Comparison of ENCODE assay signal across 8 cellular contexts in the genomic region with DNA sequence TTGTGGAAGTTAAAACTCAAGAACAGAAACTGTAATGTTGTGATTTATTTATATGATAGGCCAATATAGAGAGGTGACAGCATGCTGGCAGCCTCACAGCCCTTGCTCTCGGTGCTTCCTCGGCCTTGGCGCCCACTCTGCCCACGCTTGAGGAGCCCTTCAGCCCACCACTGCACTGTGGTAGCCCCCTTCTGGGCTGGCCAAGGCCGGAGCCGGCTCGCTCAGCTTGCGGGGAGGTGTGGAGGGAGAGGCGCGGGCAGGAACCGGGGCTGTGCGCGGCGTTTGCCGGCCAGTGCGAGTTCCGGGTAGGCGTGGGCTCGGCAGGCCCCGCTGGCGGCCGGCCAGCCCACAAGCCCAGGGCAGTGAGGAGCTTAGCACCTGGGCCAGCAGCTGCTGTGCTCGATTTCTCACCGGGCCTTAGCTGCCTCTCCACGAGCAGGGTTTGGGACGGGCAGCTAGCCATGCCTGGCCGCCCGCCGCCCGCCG.
DNase-seq lines count a peak whose midpoint lies in the region; TF ChIP-seq lines count a peak whose summit lies in the region.

No MANE protein-coding gene starts in this region.

- H3K27ac Mint-ChIP-seq in neural progenitor cell = no peak overlapping the region

- no peaks in the 10 kb centered on the region for H4K20me1 ChIP-seq in neural progenitor cell (ENCODE audit: low read depth)

- DNase-seq in NCI-H748 (lab: John Stamatoyannopoulos, UW; ENCODE audit: unreplicated experiment) (peak; percentile 82), NCI-H748 treated with DMSO at 0.1 percent for 48 hours (lab: John Stamatoyannopoulos, UW) (no peak), HPDE6-E6E7 (ENCODE audit: extremely low spot score) (peak; percentile 6), SK-N-DZ (ENCODE audit: low spot score) (peak; percentile 54), esophagus muscularis mucosa (ENCODE audit: extremely low spot score) (no peak), neural progenitor cell (ENCODE audit: low spot score) (peak; percentile 70), activated gamma-delta T cell treated with Interleukin-2 at 50 U/mL for 16 hours (no peak)
- no peak for DNase-seq in central memory CD4-positive, alpha-beta T cell

- no peak overlapping the region for H3K27ac ChIP-seq in esophagus muscularis mucosa (replicated peaks in 1 of 4)
- H3K27ac ChIP-seq in neural progenitor cell = no peak overlapping the region

- no peaks in the 10 kb centered on the region for H3K4me1 Mint-ChIP-seq in neural progenitor cell

- H3K4me1 ChIP-seq in esophagus muscularis mucosa = peaks cover 2 to 8% (median 5%) of the 10 kb centered on the region in 4 donors
- peaks cover 7% of the 10 kb centered on the region for H3K4me1 ChIP-seq in neural progenitor cell

- H3K9me3 ChIP-seq in esophagus muscularis mucosa (no peaks in the 10 kb centered on the region), neural progenitor cell (ENCODE audit: low read depth) (peaks cover 3% of the 10 kb centered on the region)

- TF ChIP-seq CTCF in esophagus muscularis mucosa (IDR thresholded peaks at IDR 0.05) = no peak
- no peak for TF ChIP-seq CTCF in neural progenitor cell (IDR thresholded peaks at IDR 0.05)

- no peaks in the 10 kb centered on the region for H3K79me2 ChIP-seq in neural progenitor cell (ENCODE audit: low read depth)

- TF ChIP-seq EP300 in esophagus muscularis mucosa (IDR thresholded peaks at IDR 0.05) = no peak

- intact Hi-C loops in esophagus muscularis mucosa (cut with DNase I) = no loop called here

- peak overlapping the region; percentile 88 for H3K4me2 ChIP-seq in neural progenitor cell

- no peaks in the 10 kb centered on the region for H3K36me3 ChIP-seq in esophagus muscularis mucosa
- no peaks in the 10 kb centered on the region for H3K36me3 ChIP-seq in neural progenitor cell

- H3K27me3 ChIP-seq in esophagus muscularis mucosa = peaks cover 0 to 51% (median 2%) of the 10 kb centered on the region in 4 donors
- H3K27me3 ChIP-seq in neural progenitor cell = no peaks in the 10 kb centered on the region

- no peaks in the 10 kb centered on the region for H3K36me3 Mint-ChIP-seq in neural progenitor cell

- H3K4me3 Mint-ChIP-seq in neural progenitor cell = peak overlapping the region; percentile 75

- H3F3A ChIP-seq in neural progenitor cell (ENCODE audit: low read depth) = peaks cover 32% of the 10 kb centered on the region

- 0% methylated on average over 3 of the region's 31 CpGs for WGBS in esophagus muscularis mucosa

- H3K27me3 Mint-ChIP-seq in neural progenitor cell (ENCODE audit: insufficient read depth, low read depth) = peaks cover 5% of the 10 kb centered on the region

- peak overlapping the region; percentile 47 to 61 (median 50) for H3K4me3 ChIP-seq in esophagus muscularis mucosa
- H3K4me3 ChIP-seq in neural progenitor cell = peak overlapping the region; percentile 52

- no peak overlapping the region for H3K9ac ChIP-seq in neural progenitor cell

- peaks cover 3% of the 10 kb centered on the region for H3K9me3 Mint-ChIP-seq in neural progenitor cell

- no peak for TF ChIP-seq POLR2A in esophagus muscularis mucosa (IDR thresholded peaks at IDR 0.05; ENCODE audit: low read depth)

- H2AFZ ChIP-seq in neural progenitor cell (replicated peaks) = peak overlapping the region; percentile 97

Comparison
In these comparisons a context has a peak if more than half of its experiments do, and no peak if none do; other contexts are left out.
1. DNase-seq: peak in NCI-H748 (single experiment), HPDE6-E6E7 (single experiment), SK-N-DZ (single experiment) and neural progenitor cell (single experiment); none in NCI-H748 treated with DMSO at 0.1 percent for 48 hours (single experiment), esophagus muscularis mucosa (single experiment), central memory CD4-positive, alpha-beta T cell (single experiment) and activated gamma-delta T cell treated with Interleukin-2 at 50 U/mL for 16 hours (single experiment).